In the genomic region with DNA sequence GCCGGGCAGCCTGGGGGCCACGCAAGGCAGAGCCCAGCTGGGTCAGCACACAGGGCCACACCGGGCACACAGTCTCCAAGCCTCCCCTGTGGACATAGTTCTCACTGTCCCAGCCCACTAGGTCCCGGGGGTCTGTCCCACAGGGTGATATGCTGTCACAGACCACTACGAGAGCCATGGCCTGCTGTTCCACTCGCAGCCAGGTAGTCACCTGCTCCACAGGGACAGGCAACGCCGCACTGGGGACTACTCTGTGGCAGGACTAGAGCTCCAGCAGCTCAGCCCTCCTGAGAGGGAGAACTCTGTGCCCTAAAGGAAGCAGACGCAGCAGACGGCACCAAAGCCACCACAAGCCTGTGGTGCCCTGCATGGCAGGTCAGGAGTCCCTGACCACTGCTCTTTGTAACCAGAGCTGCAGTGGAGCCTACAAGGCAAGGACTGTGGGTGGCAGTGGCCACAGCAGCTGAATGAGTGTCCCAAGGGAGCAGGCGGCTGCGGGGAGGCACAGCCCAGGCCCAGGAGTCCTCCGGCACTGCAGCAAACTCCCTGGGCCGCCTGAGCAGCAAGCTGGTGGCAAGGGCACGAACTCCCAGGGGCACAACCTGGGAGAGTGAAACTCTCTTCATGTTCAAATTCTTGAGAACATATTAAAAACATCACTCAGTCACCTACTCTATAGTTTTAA, we compare ENCODE assay signal across 21 cellular contexts.
DNase-seq lines count a peak whose midpoint lies in the region; ATAC-seq, FAIRE-seq and TF ChIP-seq lines count a peak whose summit lies in the region.
"Had no signal": no experiment of that assay in that cellular context is flagged by ENCODE, and none has a peak within 500 bp of the region (broad histone marks: within the 10 kb centered on the region; RNA-seq: fewer than 3 reads in every experiment).

No MANE protein-coding gene starts in this region.

- H2AFZ ChIP-seq in neuronal stem cell (ENCODE audit: low read length), result no peak overlapping the region
- H2AFZ ChIP-seq: GM23338 had no signal

- peak overlapping the region; percentile 34 for H3K23ac ChIP-seq in neuronal stem cell (ENCODE audit: low read depth, low read length, poor library complexity)

- peaks cover 7% of the 10 kb centered on the region; the same call in 1 of the 2 replicates for H3K4me1 ChIP-seq in HEK293 (ENCODE audit: control insufficient read depth, insufficient read depth, low read length)
- H3K4me1 ChIP-seq in kidney (ENCODE audit: control insufficient read depth in 1 of 2, insufficient read depth in 1 of 2, low read depth in 1 of 2, low read length in 2 of 2), result peaks cover 11 to 29% of the 10 kb centered on the region in 2 donors
- peaks cover 6 to 10% of the 10 kb centered on the region in 2 donors for H3K4me1 ChIP-seq in neuronal stem cell (ENCODE audit: control insufficient read depth in 2 of 2, insufficient read depth in 1 of 2, low read depth in 1 of 2, low read length in 2 of 2)
- H3K4me1 ChIP-seq in lower lobe of right lung, result peaks cover 46% of the 10 kb centered on the region
- H3K4me1 ChIP-seq in tibial nerve, result peaks cover 0 to 32% (median 15%) of the 10 kb centered on the region in 4 donors

- intact Hi-C loops in kidney (cut with DNase I), result no loop called here
- intact Hi-C loops in lower lobe of right lung (cut with DNase I), result no loop called here

- POLR2A ChIA-PET in HEK293 (lab: Yijun Ruan, JAX), result no interaction called here

- H2BK120ac ChIP-seq in neuronal stem cell (ENCODE audit: low read depth, low read length), result no peak overlapping the region

- no peak for TF ChIP-seq CTCF in HEK293 (tag by site-specific recombination; IDR thresholded peaks at IDR 0.05)
- TF ChIP-seq CTCF in kidney (IDR thresholded peaks at IDR 0.05; ENCODE audit: borderline replicate concordance, extremely low read depth, insufficient read depth), result no peak
- TF ChIP-seq CTCF in lower lobe of right lung (IDR thresholded peaks at IDR 0.05), result no peak
- no peak for TF ChIP-seq CTCF in tibial nerve (IDR thresholded peaks at IDR 0.05)

- no peak overlapping the region for H3K4me2 ChIP-seq in neuronal stem cell (ENCODE audit: insufficient read depth, low read length, poor library complexity, severe bottlenecking)
- H3K4me2 ChIP-seq: GM23338 had no signal

- CTCF ChIA-PET in HEK293 (lab: Yijun Ruan, JAX), result no interaction called here

- H2BK12ac ChIP-seq in neuronal stem cell (ENCODE audit: low read length), result no peak overlapping the region

- no peak overlapping the region for H3K27ac Mint-ChIP-seq in stimulated activated naive CD8-positive, alpha-beta T cell treated with anti-CD3 and anti-CD28 coated beads, Interleukin-15, amount 100 ng/mL, for 72 hours
- H3K27ac Mint-ChIP-seq: CD14-positive monocyte; CD4-positive, alpha-beta memory T cell; GM23338 had no signal

- no peak for TF ChIP-seq EP300 in tibial nerve (IDR thresholded peaks at IDR 0.05)

- H3K9me3 ChIP-seq in HEK293 (ENCODE audit: control insufficient read depth, insufficient read depth, low read depth, low read length) (no peaks in the 10 kb centered on the region), kidney (ENCODE audit: control insufficient read depth in 1 of 2, low read length in 2 of 2) (no peaks in the 10 kb centered on the region), neuronal stem cell (replicated peaks in 1 of 2; ENCODE audit: control insufficient read depth in 2 of 2, insufficient read depth in 1 of 2, low read depth in 1 of 2, low read length in 2 of 2) (peaks cover 2% of the 10 kb centered on the region in 2 donors), lower lobe of right lung (no peaks in the 10 kb centered on the region), tibial nerve (no peaks in the 10 kb centered on the region)
- H3K9me3 ChIP-seq: BE2C had no signal

- H3K79me1 ChIP-seq in neuronal stem cell (ENCODE audit: low read depth, low read length), result peaks cover 10% of the 10 kb centered on the region

- no peak for ATAC-seq in lower lobe of right lung
- no peak for ATAC-seq in stimulated activated naive CD8-positive, alpha-beta T cell treated with anti-CD3 and anti-CD28 coated beads, Interleukin-15, amount 100 ng/mL, for 72 hours
- ATAC-seq: GM23338, HCT116 had no signal

- H2BK15ac ChIP-seq in neuronal stem cell (ENCODE audit: low read length), result no peak overlapping the region

- no peak overlapping the region for H2BK5ac ChIP-seq in neuronal stem cell (ENCODE audit: low read length)

- WGBS in neuronal stem cell (ENCODE audit: extremely low coverage in 2 of 2, insufficient read length in 2 of 2, insufficient replicate concordance in 1 of 2), 2 donors, result no CpG with 5 or more reads among the region's 15 CpGs
- 88 to 93% methylated on average over 10 to 14 of the region's 15 CpGs for WGBS in tibial nerve, 2 donors

- H3K27me3 Mint-ChIP-seq in stimulated activated naive CD8-positive, alpha-beta T cell treated with anti-CD3 and anti-CD28 coated beads, Interleukin-15, amount 100 ng/mL, for 72 hours, result no peaks in the 10 kb centered on the region
- H3K27me3 Mint-ChIP-seq: CD4-positive, alpha-beta memory T cell had no signal

- peaks cover 73% of the 10 kb centered on the region for H3K4me1 Mint-ChIP-seq in stimulated activated naive CD8-positive, alpha-beta T cell treated with anti-CD3 and anti-CD28 coated beads, Interleukin-15, amount 100 ng/mL, for 72 hours

- H2AK5ac ChIP-seq in neuronal stem cell (ENCODE audit: low read depth, low read length), result no peak overlapping the region

- H3K27me3 ChIP-seq in neuronal stem cell (ENCODE audit: control insufficient read depth in 3 of 3, insufficient read depth in 3 of 3, low read depth in 1 of 3, low read length in 3 of 3) (no peaks in the 10 kb centered on the region), lower lobe of right lung (ENCODE audit: low read depth) (no peaks in the 10 kb centered on the region), tibial nerve (no peaks in the 10 kb centered on the region)
- H3K27me3 ChIP-seq: BE2C had no signal

- peak overlapping the region; percentile 62 for H3K18ac ChIP-seq in neuronal stem cell (ENCODE audit: low read length)

- H3K27ac ChIP-seq in HEK293 (ENCODE audit: extremely low read depth, low read depth, low read length), result no peak overlapping the region
- no peak overlapping the region for H3K27ac ChIP-seq in kidney (ENCODE audit: low read depth in 2 of 2, low read length in 2 of 2)
- no peak overlapping the region for H3K27ac ChIP-seq in neuronal stem cell (replicated peaks; ENCODE audit: low read length)
- no peak overlapping the region for H3K27ac ChIP-seq in lower lobe of right lung
- no peak overlapping the region for H3K27ac ChIP-seq in tibial nerve

- H3K4ac ChIP-seq in neuronal stem cell (ENCODE audit: low read length), result peak overlapping the region; percentile 3

- no peaks in the 10 kb centered on the region for H3K9me3 Mint-ChIP-seq in stimulated activated naive CD8-positive, alpha-beta T cell treated with anti-CD3 and anti-CD28 coated beads, Interleukin-15, amount 100 ng/mL, for 72 hours
- H3K9me3 Mint-ChIP-seq: CD14-positive monocyte; CD4-positive, alpha-beta memory T cell; GM23338 had no signal

- no peak overlapping the region for H3K4me3 ChIP-seq in HEK293 (ENCODE audit: low read depth, low read length)
- no peak overlapping the region for H3K4me3 ChIP-seq in kidney (ENCODE audit: low read length in 2 of 2)
- no peak overlapping the region for H3K4me3 ChIP-seq in neuronal stem cell (ENCODE audit: low read length in 2 of 2)
- no peak overlapping the region for H3K4me3 ChIP-seq in lower lobe of right lung
- no peak overlapping the region for H3K4me3 ChIP-seq in tibial nerve
- H3K4me3 ChIP-seq: GM23338 had no signal

- H4K8ac ChIP-seq in neuronal stem cell (ENCODE audit: low read depth, low read length), result no peak overlapping the region

- H4K91ac ChIP-seq in neuronal stem cell (ENCODE audit: low read depth, low read length, poor library complexity), result no peak overlapping the region

- FAIRE-seq in kidney (lab: Jason Lieb, UNC), result no peak
- FAIRE-seq in urothelium cell line (lab: Jason Lieb, UNC), result peak; percentile 90
- FAIRE-seq: A204.1, GM12892, GM18507, H54 had no signal

- no peak overlapping the region for H3K14ac ChIP-seq in neuronal stem cell (ENCODE audit: low read length)

- DNase-seq in kidney (peak; percentile 58), neuronal stem cell (ENCODE audit: low spot score) (no peak), urothelium cell line (ENCODE audit: low spot score) (no peak), lower lobe of right lung (no peak), iPS-NIHi11 (ENCODE audit: low spot score) (no peak), tibial nerve (ENCODE audit: low spot score in 2 of 2) (no peak)
- no peak for DNase-seq in stimulated activated naive CD8-positive, alpha-beta T cell treated with anti-CD3 and anti-CD28 coated beads, Interleukin-15, amount 100 ng/mL, for 72 hours
- DNase-seq: ACHN; BE2C; CD4-positive, alpha-beta memory T cell; DMS153; DMS79; GDM1 had no signal

- no peak overlapping the region for H3K9ac ChIP-seq in kidney (ENCODE audit: low read length in 2 of 2)
- no peak overlapping the region for H3K9ac ChIP-seq in neuronal stem cell (ENCODE audit: low read depth, low read length, poor library complexity)

- H3K36me3 ChIP-seq in HEK293 (ENCODE audit: control insufficient read depth in 2 of 2, insufficient read depth in 1 of 2, low read length in 2 of 2), result no peaks in the 10 kb centered on the region
- H3K36me3 ChIP-seq in kidney (ENCODE audit: control insufficient read depth in 1 of 2, insufficient read depth in 2 of 2, low read length in 2 of 2), result no peaks in the 10 kb centered on the region
- no peaks in the 10 kb centered on the region for H3K36me3 ChIP-seq in neuronal stem cell (replicated peaks in 1 of 2; ENCODE audit: control insufficient read depth in 2 of 2, insufficient read depth in 2 of 2, low read length in 2 of 2)
- H3K36me3 ChIP-seq in lower lobe of right lung, result no peaks in the 10 kb centered on the region
- H3K36me3 ChIP-seq in tibial nerve, result no peaks in the 10 kb centered on the region
- H3K36me3 ChIP-seq: BE2C had no signal

- no peak for TF ChIP-seq POLR2A in tibial nerve (IDR thresholded peaks at IDR 0.05)

- no peak overlapping the region for H3K4me3 Mint-ChIP-seq in stimulated activated naive CD8-positive, alpha-beta T cell treated with anti-CD3 and anti-CD28 coated beads, Interleukin-15, amount 100 ng/mL, for 72 hours
- H3K4me3 Mint-ChIP-seq: CD14-positive monocyte; CD4-positive, alpha-beta memory T cell; GM23338 had no signal

TF ChIP-seq in HEK293, 187 proteins besides CTCF, POLR2A, EP300 and RAD21:
- TF ChIP-seq ZNF10 (tag by site-specific recombination; IDR thresholded peaks at IDR 0.05), result no peak
- no peak for TF ChIP-seq SCRT1 (tag by site-specific recombination; IDR thresholded peaks at IDR 0.05; ENCODE audit: borderline replicate concordance)
- peak; percentile 29; the same call in 1 of the 2 replicates for TF ChIP-seq GLIS1 (tag by site-specific recombination; IDR thresholded peaks at IDR 0.05)
- no peak for TF ChIP-seq ZXDB (tag by site-specific recombination; IDR thresholded peaks at IDR 0.05)
- TF ChIP-seq ZIC2 (tag by site-specific recombination; IDR thresholded peaks at IDR 0.05), result peak; percentile 17; the same call in 1 of the 2 replicates
